11 cellular contexts compared by ENCODE assay signal in genomic region chr9:113916931-113917330, GRCh38.
"Had no signal": no experiment of that assay in that cellular context is flagged by ENCODE, and none has a peak within 500 bp of the region (broad histone marks: within the 10 kb centered on the region; RNA-seq: fewer than 3 reads in every experiment).

No MANE protein-coding gene starts in this region.

- FAIRE-seq: H1, H54 had no signal

- H3K27ac Mint-ChIP-seq: GM23338, HFFc6 had no signal

- H3K4me3 ChIP-seq: GM23248, GM23338, HAP-1 had no signal

- H3K27ac ChIP-seq: GM23248 had no signal

- DNase-seq: GM23248, GOT3, H7, H9, HCEC 1CT, HFFc6 had no signal

- H3K9me3 Mint-ChIP-seq: HFFc6 had no signal

- H3K9ac ChIP-seq: GM23248 had no signal

- H3K4me3 Mint-ChIP-seq: GM23338, H9, HFFc6 had no signal

- H3K4me2 ChIP-seq: GM23338 had no signal

- H3K36me3 ChIP-seq: HAP-1 had no signal

- H2AFZ ChIP-seq: GM23248, GM23338 had no signal

- H3K9me3 ChIP-seq: HAP-1 had no signal

- H3K4me1 ChIP-seq: HAP-1 had no signal

- ATAC-seq: GM23338, HCT116 had no signal
